ENCODE assay signal across 11 cellular contexts in genomic region chr3:40877651-40878463, GRCh38.
DNase-seq lines count a peak whose midpoint lies in the region; ATAC-seq and TF ChIP-seq lines count a peak whose summit lies in the region.
"Had no signal": no experiment of that assay in that cellular context is flagged by ENCODE, and none has a peak within 500 bp of the region (broad histone marks: within the 10 kb centered on the region; RNA-seq: fewer than 3 reads in every experiment).

No MANE protein-coding gene starts in this region.

- H3K27ac ChIP-seq in left lung, result peak overlapping the region; percentile 73
- peak overlapping the region; percentile 23 to 61 (median 39) for H3K27ac ChIP-seq in gastrocnemius medialis

- H3K36me3 ChIP-seq in left lung, result no peaks in the 10 kb centered on the region
- no peaks in the 10 kb centered on the region for H3K36me3 ChIP-seq in gastrocnemius medialis

- H3K4me1 ChIP-seq in left lung, result peaks cover 26 to 29% of the 10 kb centered on the region in 2 donors
- peaks cover 13 to 16% of the 10 kb centered on the region in 2 donors for H3K4me1 ChIP-seq in gastrocnemius medialis

- peak; percentile 40 for DNase-seq in HS-27A (ENCODE audit: low read depth)
- DNase-seq in dermis blood vessel endothelial cell, result peak; percentile 93
- DNase-seq in left lung, result peak; percentile 62 to 77
- DNase-seq in gastrocnemius medialis, result peak; percentile 6 to 43
- no peak for DNase-seq in DMS114 treated with DMSO at 0.1 percent for 48 hours (lab: John Stamatoyannopoulos, UW; ENCODE audit: unreplicated experiment)
- DNase-seq in endothelial cell (ENCODE audit: low spot score), result no peak
- DNase-seq in NCI-H1417 (lab: John Stamatoyannopoulos, UW), result no peak
- DNase-seq in SK-N-DZ (ENCODE audit: low spot score), result no peak
- DNase-seq: activated CD4-positive, alpha-beta T cell treated with anti-CD3 and anti-CD28 coated beads, Interleukin-2, amount 50 U/mL, for 1 hour; CD8-positive, alpha-beta T cell; NCI-H69 had no signal

- no peaks in the 10 kb centered on the region for H3K9me3 Mint-ChIP-seq in endothelial cell (ENCODE audit: unreplicated experiment)
- H3K9me3 Mint-ChIP-seq: CD8-positive, alpha-beta T cell had no signal

- TF ChIP-seq CTCF in left lung (IDR thresholded peaks at IDR 0.05) (no peak), gastrocnemius medialis (IDR thresholded peaks at IDR 0.05 in 4 of 5, conservative IDR thresholded peaks at IDR 0.05 in 1 of 5) (no peak), endothelial cell (IDR thresholded peaks at IDR 0.05; ENCODE audit: unreplicated experiment) (no peak)

- H3K27ac Mint-ChIP-seq in endothelial cell (ENCODE audit: unreplicated experiment), result no peak overlapping the region
- H3K27ac Mint-ChIP-seq: CD8-positive, alpha-beta T cell had no signal

- H3K27me3 Mint-ChIP-seq in endothelial cell (ENCODE audit: unreplicated experiment), result peaks cover 2% of the 10 kb centered on the region

- intact Hi-C loops in left lung (cut with DNase I) (no loop called here), gastrocnemius medialis (cut with DNase I; ENCODE audit: low total_unique reads) (loop anchor here (5.0 kb wide), 1 partner anchor 96 kb away; no protein-coding TSS in a partner anchor)

- H3K4me1 Mint-ChIP-seq in endothelial cell (ENCODE audit: unreplicated experiment), result peaks cover 15% of the 10 kb centered on the region

- H3K9me3 ChIP-seq in left lung (no peaks in the 10 kb centered on the region), gastrocnemius medialis (no peaks in the 10 kb centered on the region)

- TF ChIP-seq POLR2A in gastrocnemius medialis (IDR thresholded peaks at IDR 0.05), result no peak

- H3K27me3 ChIP-seq in left lung (no peaks in the 10 kb centered on the region), gastrocnemius medialis (no peaks in the 10 kb centered on the region)

- in situ Hi-C loops in gastrocnemius medialis (cut with MboI; ENCODE audit: low sequenced_read_pairs in 4 of 4), result no loop called here

- peak; percentile 86 for ATAC-seq in left lung
- ATAC-seq in gastrocnemius medialis, result peak; percentile 77 to 81
- ATAC-seq: CD8-positive, alpha-beta T cell had no signal

- no peak overlapping the region for H3K4me3 ChIP-seq in left lung
- H3K4me3 ChIP-seq in gastrocnemius medialis, result no peak overlapping the region

- H3K4me3 Mint-ChIP-seq in endothelial cell (ENCODE audit: unreplicated experiment), result no peak overlapping the region
- H3K4me3 Mint-ChIP-seq: CD8-positive, alpha-beta T cell had no signal

- H3K36me3 Mint-ChIP-seq in endothelial cell (ENCODE audit: low read depth, unreplicated experiment), result no peaks in the 10 kb centered on the region
- H3K36me3 Mint-ChIP-seq: CD8-positive, alpha-beta T cell had no signal

Comparison
In these comparisons a context has a peak if more than half of its experiments do, and no peak if none do; other contexts are left out.
1. DNase-seq: peak in HS-27A (single experiment), dermis blood vessel endothelial cell (single experiment), left lung (2 of 2) and gastrocnemius medialis (2 of 2); none in DMS114 treated with DMSO at 0.1 percent for 48 hours (single experiment), endothelial cell (single experiment), NCI-H1417 (0 of 3) and SK-N-DZ (single experiment).